1 cellular context compared by ENCODE assay signal in the genomic region with DNA sequence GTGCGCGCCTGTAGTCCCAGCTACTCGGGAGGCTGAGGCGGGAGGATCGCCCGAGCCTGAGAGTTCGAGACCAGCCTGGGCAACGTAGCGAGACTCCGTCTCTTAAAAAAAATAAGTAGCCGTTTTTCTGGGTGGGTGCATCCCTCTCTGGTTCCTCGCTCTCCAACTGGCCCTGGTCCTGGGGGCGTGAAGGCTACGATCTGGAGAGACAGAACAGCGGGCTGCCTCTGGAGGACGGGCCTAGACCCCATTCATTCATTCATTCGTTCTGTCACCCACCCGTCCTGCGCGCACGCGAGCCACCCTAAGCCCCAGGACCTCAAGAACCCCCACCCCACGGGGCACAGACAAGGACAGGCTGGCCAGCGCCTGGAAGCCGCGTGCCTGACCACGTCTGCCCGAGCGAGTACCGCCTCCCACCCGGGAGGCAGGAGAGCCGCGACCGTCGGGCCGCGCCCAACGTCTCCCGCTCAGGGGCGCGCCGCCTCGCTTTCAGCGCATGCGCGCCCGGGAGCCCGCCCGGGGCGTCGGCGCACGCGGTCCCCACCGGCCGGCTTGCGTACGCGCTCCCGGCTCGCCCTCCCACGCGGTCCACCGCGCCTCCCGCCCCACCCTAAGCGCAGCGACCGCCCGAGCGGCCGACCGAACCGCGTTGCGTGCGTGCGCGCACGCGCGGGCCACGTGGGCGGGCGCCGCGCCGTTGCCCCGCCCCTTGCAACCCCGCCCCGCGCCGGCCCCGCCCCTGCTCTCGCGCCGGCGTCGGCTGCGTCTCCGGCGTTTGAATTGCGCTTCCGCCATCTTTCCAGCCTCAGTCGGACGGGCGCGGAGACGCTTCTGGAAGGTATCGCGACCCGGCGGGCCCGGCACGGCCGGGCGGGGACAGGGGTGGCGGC.
TF ChIP-seq lines count a peak whose summit lies in the region.

Gene RAN, plus strand, starts transcription at position 781 of the 893 bp plus-strand sequence. CDS start 528 bp downstream, outside the sequence.

TF ChIP-seq in HEK293, 187 proteins besides CTCF, POLR2A, EP300 and RAD21 (continued from another document and continues in another):
- TF ChIP-seq, protein P1, sequence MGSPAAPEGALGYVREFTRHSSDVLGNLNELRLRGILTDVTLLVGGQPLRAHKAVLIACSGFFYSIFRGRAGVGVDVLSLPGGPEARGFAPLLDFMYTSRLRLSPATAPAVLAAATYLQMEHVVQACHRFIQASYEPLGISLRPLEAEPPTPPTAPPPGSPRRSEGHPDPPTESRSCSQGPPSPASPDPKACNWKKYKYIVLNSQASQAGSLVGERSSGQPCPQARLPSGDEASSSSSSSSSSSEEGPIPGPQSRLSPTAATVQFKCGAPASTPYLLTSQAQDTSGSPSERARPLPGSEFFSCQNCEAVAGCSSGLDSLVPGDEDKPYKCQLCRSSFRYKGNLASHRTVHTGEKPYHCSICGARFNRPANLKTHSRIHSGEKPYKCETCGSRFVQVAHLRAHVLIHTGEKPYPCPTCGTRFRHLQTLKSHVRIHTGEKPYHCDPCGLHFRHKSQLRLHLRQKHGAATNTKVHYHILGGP (tag by site-specific recombination; IDR thresholded peaks at IDR 0.05): no peak
- TF ChIP-seq ZNF707 (tag by site-specific recombination; IDR thresholded peaks at IDR 0.05) (no peak), FEZF1 (tag by site-specific recombination; IDR thresholded peaks at IDR 0.05) (no peak), ZNF341 (tag by site-specific recombination; IDR thresholded peaks at IDR 0.05; ENCODE audit: low read depth) (no peak), OVOL3 (tag by site-specific recombination; IDR thresholded peaks at IDR 0.05) (no peak), ZNF48 (tag by site-specific recombination; IDR thresholded peaks at IDR 0.05) (no peak), ATF2 (tag by site-specific recombination; IDR thresholded peaks at IDR 0.05; ENCODE audit: low read depth) (no peak), ZNF776 (tag by site-specific recombination; IDR thresholded peaks at IDR 0.05; ENCODE audit: borderline replicate concordance) (no peak), ZNF768 (tag by site-specific recombination; IDR thresholded peaks at IDR 0.05) (no peak), ZBTB20 (tag by site-specific recombination; IDR thresholded peaks at IDR 0.05) (peak; percentile 38; the same call in 1 of the 2 replicates), ZNF248 (tag by site-specific recombination; IDR thresholded peaks at IDR 0.05) (no peak), ZNF701 (tag by site-specific recombination; IDR thresholded peaks at IDR 0.05) (no peak), ZNF10 (tag by site-specific recombination; IDR thresholded peaks at IDR 0.05) (no peak), ZNF157 (tag by site-specific recombination; IDR thresholded peaks at IDR 0.05) (no peak), ZBTB7A (tag by site-specific recombination; IDR thresholded peaks at IDR 0.05; ENCODE audit: low read depth) (no peak), ZNF837 (tag by site-specific recombination; IDR thresholded peaks at IDR 0.05) (no peak), ZNF354C (tag by site-specific recombination; IDR thresholded peaks at IDR 0.05; ENCODE audit: borderline replicate concordance, low read depth) (no peak), ZNF629 (tag by site-specific recombination; IDR thresholded peaks at IDR 0.05) (0 out of 2 replicates have a peak, but pooled peaks have one; percentile 19), ZFP37 (tag by site-specific recombination; IDR thresholded peaks at IDR 0.05) (no peak), ZNF155 (tag by site-specific recombination; IDR thresholded peaks at IDR 0.05) (no peak), ZNF114 (tag by site-specific recombination; IDR thresholded peaks at IDR 0.05) (no peak), REST (tag by site-specific recombination; IDR thresholded peaks at IDR 0.05) (peak; percentile 23; the same call in 1 of the 2 replicates), REPIN1 (tag by site-specific recombination; IDR thresholded peaks at IDR 0.05; ENCODE audit: low read depth) (no peak), ZNF366 (tag by site-specific recombination; conservative IDR thresholded peaks at IDR 0.05) (no peak), ZNF561 (tag by site-specific recombination; IDR thresholded peaks at IDR 0.05; ENCODE audit: borderline replicate concordance) (peak; percentile 39; the same call in 1 of the 2 replicates), ZNF423 (tag by site-specific recombination; IDR thresholded peaks at IDR 0.05) (no peak), RBAK (tag by site-specific recombination; IDR thresholded peaks at IDR 0.05) (no peak), ZFHX2 (tag by site-specific recombination; conservative IDR thresholded peaks at IDR 0.05) (no peak), ZNF2 (tag by site-specific recombination; IDR thresholded peaks at IDR 0.05) (peak; percentile 51; the same call in 1 of the 2 replicates), ZNF18 (tag by site-specific recombination; IDR thresholded peaks at IDR 0.05) (no peak), ZNF596 (tag by site-specific recombination; IDR thresholded peaks at IDR 0.05) (peak; percentile 24; the same call in 1 of the 2 replicates), ZFP41 (tag by site-specific recombination; IDR thresholded peaks at IDR 0.05; ENCODE audit: borderline replicate concordance) (no peak), MEIS1 (CRISPR knock-in tag; IDR thresholded peaks at IDR 0.05; ENCODE audit: borderline replicate concordance) (no peak), SCRT2 (tag by site-specific recombination; IDR thresholded peaks at IDR 0.05) (no peak), KLF9 (tag by site-specific recombination; IDR thresholded peaks at IDR 0.05; ENCODE audit: low read depth) (peak; percentile 49; the same call in 1 of the 2 replicates), ZNF362 (tag by site-specific recombination; IDR thresholded peaks at IDR 0.05) (no peak), SETDB1 (IDR thresholded peaks at IDR 0.05; ENCODE audit: insufficient read length, low read length) (no peak)
- TF ChIP-seq, protein P2, sequence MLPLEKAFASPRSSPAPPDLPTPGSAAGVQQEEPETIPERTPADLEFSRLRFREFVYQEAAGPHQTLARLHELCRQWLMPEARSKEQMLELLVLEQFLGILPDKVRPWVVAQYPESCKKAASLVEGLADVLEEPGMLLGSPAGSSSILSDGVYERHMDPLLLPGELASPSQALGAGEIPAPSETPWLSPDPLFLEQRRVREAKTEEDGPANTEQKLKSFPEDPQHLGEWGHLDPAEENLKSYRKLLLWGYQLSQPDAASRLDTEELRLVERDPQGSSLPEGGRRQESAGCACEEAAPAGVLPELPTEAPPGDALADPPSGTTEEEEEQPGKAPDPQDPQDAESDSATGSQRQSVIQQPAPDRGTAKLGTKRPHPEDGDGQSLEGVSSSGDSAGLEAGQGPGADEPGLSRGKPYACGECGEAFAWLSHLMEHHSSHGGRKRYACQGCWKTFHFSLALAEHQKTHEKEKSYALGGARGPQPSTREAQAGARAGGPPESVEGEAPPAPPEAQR (tag by site-specific recombination; IDR thresholded peaks at IDR 0.05): no peak
- TF ChIP-seq, protein P3, sequence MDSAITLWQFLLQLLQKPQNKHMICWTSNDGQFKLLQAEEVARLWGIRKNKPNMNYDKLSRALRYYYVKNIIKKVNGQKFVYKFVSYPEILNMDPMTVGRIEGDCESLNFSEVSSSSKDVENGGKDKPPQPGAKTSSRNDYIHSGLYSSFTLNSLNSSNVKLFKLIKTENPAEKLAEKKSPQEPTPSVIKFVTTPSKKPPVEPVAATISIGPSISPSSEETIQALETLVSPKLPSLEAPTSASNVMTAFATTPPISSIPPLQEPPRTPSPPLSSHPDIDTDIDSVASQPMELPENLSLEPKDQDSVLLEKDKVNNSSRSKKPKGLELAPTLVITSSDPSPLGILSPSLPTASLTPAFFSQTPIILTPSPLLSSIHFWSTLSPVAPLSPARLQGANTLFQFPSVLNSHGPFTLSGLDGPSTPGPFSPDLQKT (IDR thresholded peaks at IDR 0.05; ENCODE audit: borderline replicate concordance, low read depth, low read length): no peak
- TF ChIP-seq, protein P4, sequence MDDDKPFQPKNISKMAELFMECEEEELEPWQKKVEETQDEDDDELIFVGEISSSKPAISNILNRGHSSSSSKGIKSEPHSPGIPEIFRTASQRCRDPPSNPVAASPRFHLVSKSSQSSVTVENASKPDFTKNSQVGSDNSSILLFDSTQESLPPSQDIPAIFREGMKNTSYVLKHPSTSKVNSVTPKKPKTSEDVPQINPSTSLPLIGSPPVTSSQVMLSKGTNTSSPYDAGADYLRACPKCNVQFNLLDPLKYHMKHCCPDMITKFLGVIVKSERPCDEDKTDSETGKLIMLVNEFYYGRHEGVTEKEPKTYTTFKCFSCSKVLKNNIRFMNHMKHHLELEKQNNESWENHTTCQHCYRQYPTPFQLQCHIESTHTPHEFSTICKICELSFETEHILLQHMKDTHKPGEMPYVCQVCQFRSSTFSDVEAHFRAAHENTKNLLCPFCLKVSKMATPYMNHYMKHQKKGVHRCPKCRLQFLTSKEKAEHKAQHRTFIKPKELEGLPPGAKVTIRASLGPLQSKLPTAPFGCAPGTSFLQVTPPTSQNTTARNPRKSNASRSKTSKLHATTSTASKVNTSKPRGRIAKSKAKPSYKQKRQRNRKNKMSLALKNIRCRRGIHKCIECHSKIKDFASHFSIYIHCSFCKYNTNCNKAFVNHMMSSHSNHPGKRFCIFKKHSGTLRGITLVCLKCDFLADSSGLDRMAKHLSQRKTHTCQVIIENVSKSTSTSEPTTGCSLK (tag by site-specific recombination; IDR thresholded peaks at IDR 0.05): no peak
- TF ChIP-seq, protein P5, sequence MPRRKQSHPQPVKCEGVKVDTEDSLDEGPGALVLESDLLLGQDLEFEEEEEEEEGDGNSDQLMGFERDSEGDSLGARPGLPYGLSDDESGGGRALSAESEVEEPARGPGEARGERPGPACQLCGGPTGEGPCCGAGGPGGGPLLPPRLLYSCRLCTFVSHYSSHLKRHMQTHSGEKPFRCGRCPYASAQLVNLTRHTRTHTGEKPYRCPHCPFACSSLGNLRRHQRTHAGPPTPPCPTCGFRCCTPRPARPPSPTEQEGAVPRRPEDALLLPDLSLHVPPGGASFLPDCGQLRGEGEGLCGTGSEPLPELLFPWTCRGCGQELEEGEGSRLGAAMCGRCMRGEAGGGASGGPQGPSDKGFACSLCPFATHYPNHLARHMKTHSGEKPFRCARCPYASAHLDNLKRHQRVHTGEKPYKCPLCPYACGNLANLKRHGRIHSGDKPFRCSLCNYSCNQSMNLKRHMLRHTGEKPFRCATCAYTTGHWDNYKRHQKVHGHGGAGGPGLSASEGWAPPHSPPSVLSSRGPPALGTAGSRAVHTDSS (tag by site-specific recombination; IDR thresholded peaks at IDR 0.05): no peak
